Comparison of ENCODE assay signal across 9 cellular contexts in the genomic region with DNA sequence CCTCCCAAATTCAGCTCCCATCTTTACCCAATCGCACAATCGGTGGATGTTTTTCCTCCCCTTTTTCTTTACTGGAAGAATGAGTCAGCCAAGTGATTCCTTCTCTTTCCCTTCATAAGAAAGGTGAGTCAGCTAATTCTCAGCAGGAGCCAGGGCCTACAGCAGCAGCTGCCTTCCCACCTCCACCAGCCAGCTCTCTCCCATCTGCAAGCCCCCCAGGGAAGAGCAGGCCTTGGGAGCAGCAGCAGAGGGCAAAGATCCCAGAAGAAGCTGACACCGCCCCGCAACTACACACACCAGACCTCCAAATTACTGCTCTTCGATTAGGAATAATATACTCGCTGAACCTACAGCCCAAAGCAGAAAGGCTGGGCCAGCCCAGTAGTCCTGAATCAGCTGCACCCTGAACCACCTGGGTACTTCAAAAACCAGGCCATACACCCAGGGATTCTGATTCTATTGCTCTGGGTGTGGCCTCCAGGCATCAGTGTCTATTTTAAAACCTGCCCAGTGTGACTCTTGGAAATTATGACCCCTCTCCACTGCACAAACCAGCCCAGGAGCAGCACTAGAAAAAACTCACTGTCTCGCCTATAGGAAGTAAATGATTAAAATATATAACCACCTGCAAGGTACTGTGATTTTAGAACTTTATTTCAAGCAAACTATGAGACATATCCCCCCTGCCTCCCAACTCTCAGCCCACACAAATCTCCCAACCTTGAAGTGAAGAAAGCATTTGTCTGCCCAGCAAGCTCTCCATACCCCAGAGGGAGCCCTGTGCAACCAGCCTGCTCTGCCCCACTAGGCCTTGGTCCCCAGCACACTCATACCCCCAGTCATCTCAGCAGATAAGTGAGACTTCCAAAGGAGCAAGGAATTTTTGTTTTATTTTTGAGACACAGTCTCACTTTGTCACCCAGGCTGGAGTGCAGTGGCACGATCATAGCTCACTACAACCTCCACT. TPM values are rescaled to one million over a fixed set of nuclear protein-coding genes. Genes with fewer than 3 reads are reported as not detected.
DNase-seq lines count a peak whose midpoint lies in the region; ATAC-seq, FAIRE-seq and TF ChIP-seq lines count a peak whose summit lies in the region.
"Had no signal": no experiment of that assay in that cellular context is flagged by ENCODE, and none has a peak within 500 bp of the region (broad histone marks: within the 10 kb centered on the region; RNA-seq: fewer than 3 reads in every experiment).

No MANE protein-coding gene starts in this region.

- CTCF ChIA-PET in H1 (lab: Charles Lee; ENCODE audit: partially characterized antibody) = interaction anchor here (1.0 to 2.6 kb wide), 9 partner anchors 9 to 171 kb away, joined by 3 to 14 read pairs (median 5); no protein-coding TSS in a partner anchor

- H3K27me3 ChIP-seq in H1 (replicated peaks in 1 of 4; ENCODE audit: control insufficient read depth in 3 of 4, extremely low read depth in 1 of 4, insufficient read depth in 3 of 4, low read length in 3 of 4) = no peaks in the 10 kb centered on the region
- no peaks in the 10 kb centered on the region for H3K27me3 ChIP-seq in neutrophil
- H3K27me3 ChIP-seq in effector memory CD4-positive, alpha-beta T cell (replicated peaks; ENCODE audit: control insufficient read depth, insufficient read depth, low read length, poor library complexity, severe bottlenecking) = no peaks in the 10 kb centered on the region

- H3K4me2 ChIP-seq in H1 (ENCODE audit: insufficient read depth in 1 of 2, low read depth in 2 of 2, low read length in 2 of 2) = peak overlapping the region; percentile 13 to 37; a peak in 3 of 4 replicates

- no peak overlapping the region for H4K91ac ChIP-seq in H1 (replicated peaks; ENCODE audit: insufficient read length, low read length)

- no peak for TF ChIP-seq EP300 in H1 (IDR thresholded peaks at IDR 0.05; ENCODE audit: borderline replicate concordance in 1 of 2, low read depth in 2 of 2, low read length in 2 of 2)

- FAIRE-seq in H1 (lab: Jason Lieb, UNC) = no peak

- H3K27ac ChIP-seq in H1 (ENCODE audit: low read depth, low read length) (peak overlapping the region; percentile 46; the same call in 1 of the 2 replicates), neutrophil (peak overlapping the region; percentile 38)
- H3K27ac ChIP-seq in effector memory CD4-positive, alpha-beta T cell (ENCODE audit: insufficient read depth, low read length, poor library complexity, severe bottlenecking) = no peak overlapping the region

- H2BK20ac ChIP-seq in H1 (ENCODE audit: low read length) = no peak overlapping the region

- H3K4ac ChIP-seq in H1 (replicated peaks; ENCODE audit: insufficient read length, low read depth, low read length) = no peak overlapping the region

- H2BK15ac ChIP-seq in H1 (ENCODE audit: low read length) = peak overlapping the region; percentile 4; the same call in 1 of the 2 replicates

- no peak overlapping the region for H2BK120ac ChIP-seq in H1 (replicated peaks; ENCODE audit: low read depth, low read length)

- peaks cover 0 to 73% of the 10 kb centered on the region in 2 experiments; a peak in 2 of 4 replicates for H3K79me2 ChIP-seq in H1 (ENCODE audit: control insufficient read depth in 1 of 2, insufficient read depth in 2 of 2, low read length in 2 of 2)

- DNase-seq in EH (ENCODE audit: low read depth) = peak; percentile 85
- DNase-seq in NCI-H2227 treated with DMSO at 0.1 percent for 48 hours (lab: John Stamatoyannopoulos, UW) = peak; percentile 12
- peak in 1 of 2 experiments; percentile 63 for DNase-seq in H1 (ENCODE audit: low read depth in 1 of 2, low spot score in 2 of 2)
- DNase-seq in effector memory CD4-positive, alpha-beta T cell = no peak
- DNase-seq: T-helper 1 cell had no signal

- no peak overlapping the region for H3K23ac ChIP-seq in H1 (ENCODE audit: insufficient read length)

- H3K4me1 ChIP-seq in H1 (replicated peaks in 1 of 4; ENCODE audit: control insufficient read depth in 3 of 4, insufficient read depth in 4 of 4, low read length in 3 of 4) (peaks cover 6 to 13% (median 11%) of the 10 kb centered on the region in 4 experiments), neutrophil (ENCODE audit: control insufficient read depth in 1 of 2, insufficient read depth in 1 of 2, low read depth in 1 of 2, low read length in 1 of 2) (peaks cover 25 to 31% of the 10 kb centered on the region in 2 experiments)
- H3K4me1 ChIP-seq in effector memory CD4-positive, alpha-beta T cell (ENCODE audit: control insufficient read depth, insufficient read depth, low read length, poor library complexity, severe bottlenecking) = no peaks in the 10 kb centered on the region

- TF ChIP-seq CTCF in H1 (IDR thresholded peaks at IDR 0.05; ENCODE audit: control extremely low read depth in 1 of 3, insufficient read depth in 1 of 3, low read depth in 1 of 3, low read length in 3 of 3) (no peak), neutrophil (IDR thresholded peaks at IDR 0.05) (no peak)

- H3K56ac ChIP-seq in H1 (replicated peaks; ENCODE audit: insufficient read length, low read depth, low read length) = no peak overlapping the region

- H3K79me1 ChIP-seq in H1 (ENCODE audit: low read depth, low read length) = peaks cover 13% of the 10 kb centered on the region; the same call in 1 of the 2 replicates

- H4K5ac ChIP-seq in H1 (ENCODE audit: insufficient read length, low read depth, low read length) = no peak overlapping the region

- H2AFZ ChIP-seq in H1 (ENCODE audit: low read length) = no peak overlapping the region

- TF ChIP-seq RAD21 in H1 (IDR thresholded peaks at IDR 0.05 in 1 of 2, conservative IDR thresholded peaks at IDR 0.05 in 1 of 2; ENCODE audit: low read depth in 2 of 2, low read length in 2 of 2) = no peak

- no peaks in the 10 kb centered on the region for H3K23me2 ChIP-seq in H1 (ENCODE audit: low read depth, low read length)

- no peak overlapping the region for H2AK5ac ChIP-seq in H1 (ENCODE audit: low read depth, low read length)

- H2BK5ac ChIP-seq in H1 (ENCODE audit: low read depth, low read length) = peak overlapping the region; percentile 63; the same call in 1 of the 2 replicates

- H3K14ac ChIP-seq in H1 (ENCODE audit: insufficient read length) = no peak overlapping the region

- no peak overlapping the region for H4K8ac ChIP-seq in H1 (ENCODE audit: extremely low read depth, insufficient read depth, low read length)

- POLR2A ChIA-PET in H1 (lab: Charles Lee; ENCODE audit: partially characterized antibody) = interaction anchor here (0.7 to 1.8 kb wide), 2 partner anchors 10 to 130 kb away, joined by 3 to 5 read pairs; no protein-coding TSS in a partner anchor

- H4K20me1 ChIP-seq in H1 (replicated peaks in 1 of 2; ENCODE audit: control insufficient read depth in 1 of 2, insufficient read depth in 2 of 2, low read length in 2 of 2) = peaks cover 3 to 12% of the 10 kb centered on the region in 2 experiments

- no peak overlapping the region for H2BK12ac ChIP-seq in H1 (ENCODE audit: low read depth, low read length)

- H3K9me3 ChIP-seq in H1 (ENCODE audit: insufficient read depth in 2 of 2, low read depth in 1 of 2, low read length in 1 of 2) (no peaks in the 10 kb centered on the region), neutrophil (no peaks in the 10 kb centered on the region)
- H3K9me3 ChIP-seq in effector memory CD4-positive, alpha-beta T cell (ENCODE audit: control insufficient read depth, low read length) = no peaks in the 10 kb centered on the region

- 62% methylated on average over 8 of the region's 8 CpGs; no CpG with 5 or more reads in 1 of the 2 experiments for WGBS in H1 (ENCODE audit: extremely low coverage in 1 of 2, insufficient coverage in 1 of 2, insufficient read length in 1 of 2, insufficient replicate concordance in 2 of 2, low coverage in 1 of 2, low lambda C conversion rate in 2 of 2, missing lambda C conversion rate in 1 of 2), 2 experiments

- no peak for ATAC-seq in GM18909 (IDR thresholded peaks at IDR 0.05; ENCODE audit: poor library complexity, unreplicated experiment)
- no peak for ATAC-seq in GM18868 (IDR thresholded peaks at IDR 0.05; ENCODE audit: unreplicated experiment)
- no peak for ATAC-seq in GM18907 (IDR thresholded peaks at IDR 0.05; ENCODE audit: unreplicated experiment)

- no peak for TF ChIP-seq POLR2A in H1 (IDR thresholded peaks at IDR 0.05; ENCODE audit: control extremely low read depth in 1 of 2, low read depth in 2 of 2, low read length in 2 of 2)

- no peak overlapping the region; a peak in 1 of 7 replicates for H3K9ac ChIP-seq in H1 (replicated peaks in 1 of 4; ENCODE audit: extremely low read depth in 1 of 4, low read depth in 3 of 4, low read length in 3 of 4)

- no peak overlapping the region; the same call in 1 of the 2 replicates for H3K18ac ChIP-seq in H1 (ENCODE audit: extremely low read depth, low read length)

- H3K4me3 ChIP-seq in H1 (ENCODE audit: extremely low read depth in 1 of 4, insufficient read depth in 2 of 4, low read depth in 3 of 4, low read length in 4 of 4) = peak overlapping the region in 1 of 4 experiments; percentile 9; a peak in 1 of 8 replicates
- no peak overlapping the region for H3K4me3 ChIP-seq in neutrophil (ENCODE audit: low read depth in 1 of 2, low read length in 1 of 2)
- no peak overlapping the region for H3K4me3 ChIP-seq in effector memory CD4-positive, alpha-beta T cell (ENCODE audit: insufficient read depth, low read depth, low read length, poor library complexity, severe bottlenecking)

- H3K36me3 ChIP-seq in H1 (ENCODE audit: control insufficient read depth in 2 of 4, insufficient read depth in 4 of 4, low read length in 3 of 4) (no peaks in the 10 kb centered on the region), neutrophil (peaks cover 12% of the 10 kb centered on the region)
- H3K36me3 ChIP-seq in effector memory CD4-positive, alpha-beta T cell (ENCODE audit: control insufficient read depth, insufficient read depth, low read length) = no peaks in the 10 kb centered on the region

RNA-seq across cellular contexts. Expression of a gene that starts 7.3 kb away (rescaled TPM):
- 29.3 and 29.4 TPM in 2 replicates for total RNA-seq in H1 (2021; fragmentation: NEBNext Ultra II Directional; extraction: Animal tissue kit (Norgen Biotek cat#: 25700))
- polyA plus RNA-seq in H1 (2011; rRNA removed) = 33.1 and 45.9 TPM in 2 replicates
- polyA plus RNA-seq in H1 (2011; cell fraction: cytosol; rRNA removed) = 27.8 TPM
- polyA plus RNA-seq in H1 (2011; cell fraction: nucleus; rRNA removed) = 87.1 TPM
- 20.0 to 23.2 TPM (median 21.2 TPM) in 4 replicates for polyA plus RNA-seq in H1 (2012, experiment 1 of 2)
- 19.3 TPM for polyA plus RNA-seq in H1 (2012, experiment 2 of 2)
- polyA plus RNA-seq in H1 (2013, experiment 1 of 2) = 18.7 TPM
- polyA plus RNA-seq in H1 (2013, experiment 2 of 2) = 20.6 TPM
- polyA minus RNA-seq in H1 (2011; rRNA and poly(A)+ RNA removed) = 53.5 and 60.7 TPM in 2 replicates
- 20.0 TPM for polyA minus RNA-seq in H1 (2011; cell fraction: cytosol; rRNA and poly(A)+ RNA removed)
- 39.1 TPM for polyA minus RNA-seq in H1 (2011; cell fraction: nucleus; rRNA and poly(A)+ RNA removed)

RNA-seq across cellular contexts. Expression of a gene that starts 48.6 kb away (rescaled TPM):
- total RNA-seq in H1 (2021; fragmentation: NEBNext Ultra II Directional; extraction: Animal tissue kit (Norgen Biotek cat#: 25700)) = 13.5 and 17.0 TPM in 2 replicates
- 6.3 and 9.0 TPM in 2 replicates for polyA plus RNA-seq in H1 (2011; rRNA removed)
- 7.1 TPM for polyA plus RNA-seq in H1 (2011; cell fraction: cytosol; rRNA removed)
- polyA plus RNA-seq in H1 (2011; cell fraction: nucleus; rRNA removed) = 11.7 TPM
- 10.4 to 12.7 TPM (median 11.1 TPM) in 4 replicates for polyA plus RNA-seq in H1 (2012, experiment 1 of 2)
- 12.7 TPM for polyA plus RNA-seq in H1 (2012, experiment 2 of 2)
- polyA plus RNA-seq in H1 (2013, experiment 1 of 2) = 7.8 TPM
- polyA plus RNA-seq in H1 (2013, experiment 2 of 2) = 7.9 TPM
- polyA minus RNA-seq in H1 (2011; rRNA and poly(A)+ RNA removed) = 12.5 and 14.9 TPM in 2 replicates
- polyA minus RNA-seq in H1 (2011; cell fraction: cytosol; rRNA and poly(A)+ RNA removed) = 4.8 TPM
- 8.9 TPM for polyA minus RNA-seq in H1 (2011; cell fraction: nucleus; rRNA and poly(A)+ RNA removed)

Comparison
In these comparisons a context has a peak if more than half of its experiments do, and no peak if none do; other contexts are left out.
1. DNase-seq: peak in EH (single experiment) and NCI-H2227 treated with DMSO at 0.1 percent for 48 hours (single experiment); none in effector memory CD4-positive, alpha-beta T cell (0 of 3).